In the genomic region with DNA sequence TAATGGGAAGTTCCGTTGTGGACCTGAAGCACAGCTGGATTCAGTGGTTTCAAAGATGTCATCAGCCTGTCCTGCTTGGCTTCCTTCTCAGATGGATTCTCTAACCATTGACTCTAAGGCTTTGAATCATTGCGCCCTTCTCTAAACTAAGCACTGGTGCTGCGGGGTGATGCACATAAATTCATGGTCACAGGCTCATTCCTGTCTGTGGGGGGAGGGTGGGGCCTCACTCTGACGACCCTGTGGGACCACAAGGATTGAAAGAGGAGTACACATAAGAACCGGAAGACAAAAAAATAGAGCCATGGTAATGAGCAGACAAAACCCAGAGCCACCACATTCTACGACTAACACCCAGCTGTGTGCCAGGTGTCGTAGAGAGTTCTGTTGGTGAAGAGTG, we compare ENCODE assay signal across 26 cellular contexts.
"Had no signal": no experiment of that assay in that cellular context is flagged by ENCODE, and none has a peak within 500 bp of the region (broad histone marks: within the 10 kb centered on the region; RNA-seq: fewer than 3 reads in every experiment).

No MANE protein-coding gene starts in this region.

- H3K4me2 ChIP-seq: smooth muscle cell had no signal

- H3K27me3 ChIP-seq: left lung, pancreas, right lobe of liver, uterus had no signal

- H3K9me3 ChIP-seq: left lung, mucosa of descending colon, pancreas, psoas muscle, right lobe of liver, tibial nerve, uterus had no signal

- H3K4me3 ChIP-seq: left lung, lung, mucosa of descending colon, pancreas, psoas muscle, right lobe of liver, smooth muscle cell, tibial nerve, uterus had no signal

- H3K36me3 ChIP-seq: left lung, pancreas, right lobe of liver, tibial nerve, uterus had no signal

- FAIRE-seq: keratinocyte, pancreas had no signal

- H3K27ac ChIP-seq: left lung, pancreas, psoas muscle, right lobe of liver, tibial nerve, uterus had no signal

- ATAC-seq: left cardiac atrium; left lung; mucosa of descending colon; naive thymus-derived CD4-positive, alpha-beta T cell; natural killer cell treated with Interleukin-12 subunit alpha and Interleukin-12 subunit beta and Interleukin-15 and Interleukin-18, amount 100 ng/mL, for 72 hours; pancreas; psoas muscle; right lobe of liver; stimulated activated memory B cell treated with anti-CD40 and anti-IgM and Interleukin-4, amounts not matched to agents 10 μg/mL and 1 μg/mL and 100 μg/mL, for 72 hours; stimulated activated naive CD8-positive, alpha-beta T cell treated with anti-CD3 and anti-CD28 coated beads, Interleukin-15, amount 100 ng/mL, for 72 hours had no signal

- H3K27ac Mint-ChIP-seq: naive thymus-derived CD4-positive, alpha-beta T cell; natural killer cell treated with Interleukin-12 subunit alpha and Interleukin-12 subunit beta and Interleukin-15 and Interleukin-18, amount 100 ng/mL, for 72 hours; stimulated activated memory B cell treated with anti-CD40 and anti-IgM and Interleukin-4, amounts not matched to agents 10 μg/mL and 1 μg/mL and 100 μg/mL, for 72 hours; stimulated activated naive CD8-positive, alpha-beta T cell treated with anti-CD3 and anti-CD28 coated beads, Interleukin-15, amount 100 ng/mL, for 72 hours; type B pancreatic cell had no signal

- H3K4me1 ChIP-seq: left lung, pancreas, psoas muscle, right lobe of liver, uterus had no signal

- DNase-seq: hippocampal formation; kidney glomerular epithelial cell; left cardiac atrium; left lung; midbrain; mucosa of descending colon; naive thymus-derived CD4-positive, alpha-beta T cell; nucleus accumbens; pancreas; psoas muscle; right lobe of liver; stimulated activated CD4-positive, alpha-beta T cell treated with anti-CD3 and anti-CD28 coated beads, Interleukin-1b, Interleukin-23, amount 100 ng/mL, for 48 hours; stimulated activated CD4-positive, alpha-beta T cell treated with anti-CD3 and anti-CD28 coated beads, Interleukin-2, amount 100 ng/mL, for 48 hours; stimulated activated CD4-positive, alpha-beta T cell treated with anti-CD3 and anti-CD28 coated beads, Interleukin-4, amount 100 ng/mL, for 4 hours; stimulated activated CD8-positive, alpha-beta memory T cell treated with anti-CD3 and anti-CD28 coated beads, Interleukin-4, amount 100 ng/mL, for 48 hours; stimulated activated naive CD4-positive, alpha-beta T cell treated with Interleukin-2 at 50 U/mL for 16 hours; stimulated activated naive CD8-positive, alpha-beta T cell treated with anti-CD3 and anti-CD28 coated beads, Interleukin-15, amount 100 ng/mL, for 72 hours; substantia nigra; uterus had no signal

- H3K36me3 Mint-ChIP-seq: naive thymus-derived CD4-positive, alpha-beta T cell; natural killer cell treated with Interleukin-12 subunit alpha and Interleukin-12 subunit beta and Interleukin-15 and Interleukin-18, amount 100 ng/mL, for 72 hours; stimulated activated memory B cell treated with anti-CD40 and anti-IgM and Interleukin-4, amounts not matched to agents 10 μg/mL and 1 μg/mL and 100 μg/mL, for 72 hours; type B pancreatic cell had no signal

- H3K4me3 Mint-ChIP-seq: naive thymus-derived CD4-positive, alpha-beta T cell; natural killer cell treated with Interleukin-12 subunit alpha and Interleukin-12 subunit beta and Interleukin-15 and Interleukin-18, amount 100 ng/mL, for 72 hours; stimulated activated memory B cell treated with anti-CD40 and anti-IgM and Interleukin-4, amounts not matched to agents 10 μg/mL and 1 μg/mL and 100 μg/mL, for 72 hours; stimulated activated naive CD8-positive, alpha-beta T cell treated with anti-CD3 and anti-CD28 coated beads, Interleukin-15, amount 100 ng/mL, for 72 hours; type B pancreatic cell had no signal

- H3K9me3 Mint-ChIP-seq: naive thymus-derived CD4-positive, alpha-beta T cell; natural killer cell treated with Interleukin-12 subunit alpha and Interleukin-12 subunit beta and Interleukin-15 and Interleukin-18, amount 100 ng/mL, for 72 hours; stimulated activated memory B cell treated with anti-CD40 and anti-IgM and Interleukin-4, amounts not matched to agents 10 μg/mL and 1 μg/mL and 100 μg/mL, for 72 hours; stimulated activated naive CD8-positive, alpha-beta T cell treated with anti-CD3 and anti-CD28 coated beads, Interleukin-15, amount 100 ng/mL, for 72 hours; type B pancreatic cell had no signal
